ENCODE assay signal across 10 cellular contexts in genomic region chr3:72591522-72592421, GRCh38.
A peak's percentile ranks its signal among the peaks of the same experiment; 100 is the strongest.
DNase-seq lines count a peak whose midpoint lies in the region; ATAC-seq and TF ChIP-seq lines count a peak whose summit lies in the region.
"Had no signal": no experiment of that assay in that cellular context is flagged by ENCODE, and none has a peak within 500 bp of the region (broad histone marks: within the 10 kb centered on the region; RNA-seq: fewer than 3 reads in every experiment).

No MANE protein-coding gene starts in this region.

- ATAC-seq in GM19351 (IDR thresholded peaks at IDR 0.05; ENCODE audit: unreplicated experiment), result no peak
- ATAC-seq in HG03135 (IDR thresholded peaks at IDR 0.05; ENCODE audit: unreplicated experiment), result no peak
- ATAC-seq: gastrocnemius medialis had no signal

- H4K20me1 ChIP-seq in H9 (ENCODE audit: control insufficient read depth, insufficient read depth, insufficient read length), result no peaks in the 10 kb centered on the region
- H4K20me1 ChIP-seq in hepatocyte (ENCODE audit: insufficient read depth, poor library complexity, severe bottlenecking), result no peaks in the 10 kb centered on the region
- no peaks in the 10 kb centered on the region for H4K20me1 ChIP-seq in smooth muscle cell (ENCODE audit: low read depth)

- no peak overlapping the region for H2BK15ac ChIP-seq in H9 (ENCODE audit: low read depth, low read length)

- no peak overlapping the region for H3K4me3 Mint-ChIP-seq in H9

- H3K9ac ChIP-seq in H9 (ENCODE audit: extremely low read depth, insufficient read length, low read length) (no peak overlapping the region), smooth muscle cell (ENCODE audit: low read depth) (peak overlapping the region; percentile 34)

- no peak overlapping the region for H2BK20ac ChIP-seq in H9 (ENCODE audit: low read depth, low read length, poor library complexity, severe bottlenecking)

- no peaks in the 10 kb centered on the region for H3K9me2 ChIP-seq in hepatocyte (replicated peaks; ENCODE audit: insufficient read depth)

- peak overlapping the region in 1 of 3 experiments; percentile 34; a peak in 1 of 7 replicates for H3K27ac Mint-ChIP-seq in H9

- TF ChIP-seq POLR2A in adrenal gland (IDR thresholded peaks at IDR 0.05), result no peak

- no peak overlapping the region for H3K4me3 ChIP-seq in adrenal gland
- no peak overlapping the region for H3K4me3 ChIP-seq in hepatocyte
- H3K4me3 ChIP-seq in smooth muscle cell, result no peak overlapping the region
- H3K4me3 ChIP-seq: gastrocnemius medialis had no signal

- intact Hi-C loops in adrenal gland (cut with DNase I), result no loop called here

- no CpG with 5 or more reads among the region's 14 CpGs for WGBS in H9 (ENCODE audit: extremely low coverage, insufficient read length, low lambda C conversion rate)
- 73 to 81% (median 77%) methylated on average over 14 of the region's 14 CpGs for WGBS in adrenal gland, 4 donors
- 27% methylated on average over 14 of the region's 14 CpGs for WGBS in hepatocyte (ENCODE audit: low lambda C conversion rate, missing lambda C conversion rate)
- WGBS in smooth muscle cell (ENCODE audit: low lambda C conversion rate), result 16% methylated on average over 14 of the region's 14 CpGs

- H2AFZ ChIP-seq in H9 (ENCODE audit: low read length) (no peak overlapping the region), hepatocyte (no peak overlapping the region), smooth muscle cell (ENCODE audit: low read depth) (peak overlapping the region; percentile 40)

- H2BK5ac ChIP-seq in H9 (ENCODE audit: insufficient read length, low read length), result no peak overlapping the region

- no peak overlapping the region for H4K8ac ChIP-seq in H9 (replicated peaks; ENCODE audit: insufficient read length, low read depth, low read length)

- H3K27ac ChIP-seq in H9 (ENCODE audit: insufficient read length, low read depth, low read length) (no peak overlapping the region), adrenal gland (peak overlapping the region in 1 of 5 donors; percentile 24), hepatocyte (peak overlapping the region; percentile 55), smooth muscle cell (ENCODE audit: low read depth) (peak overlapping the region; percentile 73)
- H3K27ac ChIP-seq: gastrocnemius medialis had no signal

- no peak overlapping the region for H3K23ac ChIP-seq in H9 (ENCODE audit: insufficient read length, low read depth, low read length)

- no peak for DNase-seq in H9
- peak; percentile 20 to 74 (median 46) for DNase-seq in adrenal gland
- DNase-seq in hepatocyte (ENCODE audit: low spot score), result peak; percentile 65
- peak; percentile 35 for DNase-seq in smooth muscle cell (lab: John Stamatoyannopoulos, UW; ENCODE audit: unreplicated experiment)
- DNase-seq in Kasumi-1 (lab: John Stamatoyannopoulos, UW), result no peak
- no peak for DNase-seq in NAMALWA (ENCODE audit: low spot score)
- DNase-seq: activated CD4-positive, alpha-beta T cell treated with anti-CD3 and anti-CD28 coated beads, Interleukin-2, amount 50 U/mL, for 48 hours; gastrocnemius medialis had no signal

- TF ChIP-seq CTCF in H9 (conservative IDR thresholded peaks at IDR 0.05), result no peak
- TF ChIP-seq CTCF in adrenal gland (IDR thresholded peaks at IDR 0.05), result no peak
- TF ChIP-seq CTCF in hepatocyte (IDR thresholded peaks at IDR 0.05; ENCODE audit: poor library complexity), result no peak
- TF ChIP-seq CTCF in smooth muscle cell (IDR thresholded peaks at IDR 0.05; ENCODE audit: borderline replicate concordance, insufficient read depth, poor library complexity, severe bottlenecking), result no peak

- no peaks in the 10 kb centered on the region for H3K79me2 ChIP-seq in H9 (ENCODE audit: insufficient read depth, low read length)
- H3K79me2 ChIP-seq in hepatocyte, result no peaks in the 10 kb centered on the region
- no peaks in the 10 kb centered on the region for H3K79me2 ChIP-seq in smooth muscle cell (ENCODE audit: low read depth)

- H2AK5ac ChIP-seq in H9 (ENCODE audit: insufficient read length, low read length), result no peak overlapping the region

- no peak overlapping the region for H2BK12ac ChIP-seq in H9 (ENCODE audit: insufficient read length, low read depth, low read length)

- H3K4me2 ChIP-seq in H9 (ENCODE audit: insufficient read depth, insufficient read length, low read length), result no peak overlapping the region
- H3K4me2 ChIP-seq in hepatocyte, result peak overlapping the region; percentile 0
- H3K4me2 ChIP-seq in smooth muscle cell, result peak overlapping the region; percentile 73

- no peak overlapping the region for H2BK120ac ChIP-seq in H9 (ENCODE audit: low read depth, low read length, poor library complexity, severe bottlenecking)

- no peak overlapping the region for H3K14ac ChIP-seq in H9 (ENCODE audit: insufficient read depth, low read length)

- H3K4me1 Mint-ChIP-seq in H9, result peaks cover 21 to 37% of the 10 kb centered on the region in 2 experiments

- H3K27me3 ChIP-seq in H9 (ENCODE audit: insufficient read depth, low read length) (no peaks in the 10 kb centered on the region), adrenal gland (no peaks in the 10 kb centered on the region), hepatocyte (no peaks in the 10 kb centered on the region), smooth muscle cell (ENCODE audit: low read depth) (no peaks in the 10 kb centered on the region)
- H3K27me3 ChIP-seq: gastrocnemius medialis had no signal

- H3F3A ChIP-seq in smooth muscle cell (ENCODE audit: low read depth), result no peaks in the 10 kb centered on the region

- H3K4ac ChIP-seq in H9 (ENCODE audit: low read depth, low read length), result no peak overlapping the region

- H3K18ac ChIP-seq in H9 (ENCODE audit: insufficient read length, low read depth, low read length), result no peak overlapping the region

- no peaks in the 10 kb centered on the region for H3K79me1 ChIP-seq in H9 (ENCODE audit: insufficient read depth, low read depth, low read length, poor library complexity, severe bottlenecking)

- H3K9me3 Mint-ChIP-seq in H9, result no peaks in the 10 kb centered on the region; a peak in 3 of 5 replicates

- peak overlapping the region; percentile 11 for H4K91ac ChIP-seq in H9 (ENCODE audit: insufficient read length, low read depth, low read length)

- H3K36me3 Mint-ChIP-seq in H9 (ENCODE audit: insufficient read depth in 1 of 3, low read depth in 3 of 3), result no peaks in the 10 kb centered on the region

- peaks cover 43% of the 10 kb centered on the region for H3K27me3 Mint-ChIP-seq in H9 (ENCODE audit: low read depth)

- no peak overlapping the region for H3K56ac ChIP-seq in H9 (ENCODE audit: insufficient read length, low read depth, low read length)

- H3K4me1 ChIP-seq in H9 (ENCODE audit: insufficient read depth, low read length) (no peaks in the 10 kb centered on the region), adrenal gland (replicated peaks in 1 of 2) (no peaks in the 10 kb centered on the region), hepatocyte (ENCODE audit: insufficient read depth) (peaks cover 28% of the 10 kb centered on the region), smooth muscle cell (ENCODE audit: low read depth) (peaks cover 39% of the 10 kb centered on the region)
- H3K4me1 ChIP-seq: gastrocnemius medialis had no signal

- H3K36me3 ChIP-seq in adrenal gland (replicated peaks in 1 of 2) (no peaks in the 10 kb centered on the region), hepatocyte (replicated peaks; ENCODE audit: insufficient read depth, low read depth) (no peaks in the 10 kb centered on the region), smooth muscle cell (ENCODE audit: low read depth) (no peaks in the 10 kb centered on the region)
- H3K36me3 ChIP-seq: gastrocnemius medialis had no signal

- H3K9me3 ChIP-seq in H9 (ENCODE audit: control insufficient read depth, low read depth, low read length) (no peaks in the 10 kb centered on the region), adrenal gland (replicated peaks in 1 of 3) (no peaks in the 10 kb centered on the region), hepatocyte (ENCODE audit: low read depth) (no peaks in the 10 kb centered on the region), smooth muscle cell (replicated peaks; ENCODE audit: low read depth) (no peaks in the 10 kb centered on the region)
- H3K9me3 ChIP-seq: gastrocnemius medialis had no signal

- no peak overlapping the region for H3T11ph ChIP-seq in H9 (ENCODE audit: low read length)

- no peak overlapping the region for H4K5ac ChIP-seq in H9 (ENCODE audit: insufficient read length, low read depth, low read length)

- H3K23me2 ChIP-seq in H9 (ENCODE audit: insufficient read length, low read depth, low read length, poor library complexity, severe bottlenecking), result no peaks in the 10 kb centered on the region

Comparison
In these comparisons a context has a peak if more than half of its experiments do, and no peak if none do; other contexts are left out.
1. DNase-seq: peak in adrenal gland (7 of 7), hepatocyte (single experiment) and smooth muscle cell (single experiment); none in H9 (single experiment), Kasumi-1 (0 of 2) and NAMALWA (single experiment).